20 cellular contexts compared by ENCODE assay signal in the genomic region with DNA sequence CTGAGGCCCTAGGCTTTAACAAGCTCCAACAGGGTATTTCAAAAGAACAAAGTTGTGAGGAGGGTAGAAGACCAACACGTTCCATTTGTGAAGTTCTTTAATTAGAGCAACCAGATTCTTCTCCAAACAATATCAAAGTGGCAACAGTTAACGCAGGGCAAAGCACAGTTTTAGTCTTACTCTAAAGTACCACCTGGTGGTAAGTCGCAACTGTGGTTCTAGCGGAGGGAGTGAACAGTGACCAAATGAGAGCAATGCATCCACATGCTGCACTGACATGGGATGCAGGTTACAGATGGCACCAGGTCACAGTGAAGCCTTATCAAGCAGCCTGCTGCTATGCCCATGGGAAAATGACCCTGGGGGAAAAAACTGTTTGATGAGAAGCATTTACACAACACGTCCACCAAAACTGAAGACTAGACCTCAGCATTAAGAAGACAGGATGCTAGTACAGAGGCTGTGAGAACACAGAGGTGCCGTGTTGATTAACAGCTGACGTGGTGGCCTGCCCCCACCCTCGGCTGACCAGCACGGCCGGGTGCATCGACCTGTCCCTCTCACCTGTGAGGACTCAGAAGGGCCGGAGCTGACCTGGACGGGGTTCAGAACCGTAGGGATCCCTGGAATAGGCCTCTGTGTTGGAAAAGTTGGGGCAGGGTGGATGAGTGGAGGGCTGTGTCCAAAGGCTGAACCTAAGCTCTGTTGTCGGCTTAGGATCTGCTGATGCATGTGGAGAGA.
DNase-seq lines count a peak whose midpoint lies in the region; ATAC-seq, FAIRE-seq and TF ChIP-seq lines count a peak whose summit lies in the region.
"Had no signal": no experiment of that assay in that cellular context is flagged by ENCODE, and none has a peak within 500 bp of the region (broad histone marks: within the 10 kb centered on the region; RNA-seq: fewer than 3 reads in every experiment).

No MANE protein-coding gene starts in this region.

- no peaks in the 10 kb centered on the region for H3K4me1 Mint-ChIP-seq in endodermal cell
- H3K4me1 Mint-ChIP-seq: CD4-positive, CD25-positive, alpha-beta regulatory T cell had no signal

- no peak for FAIRE-seq in HTR-8/SVneo (lab: Jason Lieb, UNC)

- no peaks in the 10 kb centered on the region for H3K9me3 ChIP-seq in RWPE2 (ENCODE audit: severe bottlenecking)
- no peaks in the 10 kb centered on the region for H3K9me3 ChIP-seq in endodermal cell (ENCODE audit: control insufficient read depth, low read length)
- no peaks in the 10 kb centered on the region for H3K9me3 ChIP-seq in upper lobe of right lung
- H3K9me3 ChIP-seq: Caco-2 had no signal

- H3K4me3 ChIP-seq in RWPE2 (ENCODE audit: severe bottlenecking) = no peak overlapping the region
- no peak overlapping the region for H3K4me3 ChIP-seq in endodermal cell (ENCODE audit: low read length)
- H3K4me3 ChIP-seq in upper lobe of right lung = no peak overlapping the region
- H3K4me3 ChIP-seq: PC-9, SK-N-MC had no signal

- H3K27me3 ChIP-seq in RWPE2 (ENCODE audit: insufficient read depth, poor library complexity, severe bottlenecking) = no peaks in the 10 kb centered on the region
- no peaks in the 10 kb centered on the region for H3K27me3 ChIP-seq in endodermal cell (ENCODE audit: control insufficient read depth, insufficient read depth, low read length, poor library complexity, severe bottlenecking)
- no peaks in the 10 kb centered on the region for H3K27me3 ChIP-seq in upper lobe of right lung

- ATAC-seq in RWPE2 (ENCODE audit: low read depth) = 0 out of 3 replicates have a peak, but pooled peaks have one; percentile 25
- peak; percentile 24 for ATAC-seq in upper lobe of right lung
- ATAC-seq: Right ventricle myocardium inferior had no signal

- H3K9ac ChIP-seq in endodermal cell (ENCODE audit: extremely low read depth, low read length, poor library complexity, severe bottlenecking) = no peak overlapping the region

- no peak overlapping the region for H3K4me3 Mint-ChIP-seq in endodermal cell
- H3K4me3 Mint-ChIP-seq: CD4-positive, CD25-positive, alpha-beta regulatory T cell had no signal

- DNase-seq in HTR-8/SVneo (ENCODE audit: insufficient read length, low spot score) (peak; percentile 8), RWPE2 (ENCODE audit: low spot score) (no peak), endodermal cell (no peak), upper lobe of right lung (no peak), NCI-H2107 (lab: John Stamatoyannopoulos, UW) (no peak), dedifferentiated amniotic fluid mesenchymal stem cell (ENCODE audit: extremely low spot score) (no peak)
- DNase-seq in activated CD4-positive, alpha-beta T cell treated with anti-CD3 and anti-CD28 coated beads for 1 hour = no peak
- DNase-seq: ACHN; AML-193; Caco-2; CD4-positive, CD25-positive, alpha-beta regulatory T cell; DMS153; EL; MV-4-11; NCI-H1436; NCI-H2029; NCI-H748 treated with DMSO at 0.1 percent for 48 hours; PC-9 had no signal

- H3K27me3 Mint-ChIP-seq in endodermal cell (ENCODE audit: insufficient read depth) = peaks cover 31% of the 10 kb centered on the region

- WGBS in endodermal cell (ENCODE audit: insufficient coverage in 1 of 2, insufficient read length in 1 of 2), 2 experiments = 93 to 100% methylated on average over 8 to 15 of the region's 15 CpGs

- no peak for TF ChIP-seq CTCF in RWPE2 (IDR thresholded peaks at IDR 0.05; ENCODE audit: poor library complexity, severe bottlenecking)
- peak; percentile 39 for TF ChIP-seq CTCF in endodermal cell (conservative IDR thresholded peaks at IDR 0.05)
- TF ChIP-seq CTCF in upper lobe of right lung (IDR thresholded peaks at IDR 0.05) = no peak

- H3K27ac ChIP-seq in RWPE2 (ENCODE audit: poor library complexity, severe bottlenecking) (no peak overlapping the region), endodermal cell (ENCODE audit: low read depth, low read length) (no peak overlapping the region), upper lobe of right lung (no peak overlapping the region)
- H3K27ac ChIP-seq: PC-9, SK-N-MC had no signal

- no peaks in the 10 kb centered on the region for H3K9me3 Mint-ChIP-seq in endodermal cell
- H3K9me3 Mint-ChIP-seq: CD4-positive, CD25-positive, alpha-beta regulatory T cell had no signal

- intact Hi-C loops in upper lobe of right lung (cut with DNase I) = no loop called here

- H3K36me3 Mint-ChIP-seq in endodermal cell (ENCODE audit: low read depth) = no peaks in the 10 kb centered on the region
- H3K36me3 Mint-ChIP-seq: CD4-positive, CD25-positive, alpha-beta regulatory T cell had no signal

- no peak overlapping the region for H3K27ac Mint-ChIP-seq in endodermal cell
- H3K27ac Mint-ChIP-seq: CD4-positive, CD25-positive, alpha-beta regulatory T cell had no signal

- peaks cover 34% of the 10 kb centered on the region; the same call in 1 of the 2 replicates for H3K36me3 ChIP-seq in RWPE2 (ENCODE audit: low read depth)
- H3K36me3 ChIP-seq in endodermal cell (ENCODE audit: control insufficient read depth, insufficient read depth, low read length) = no peaks in the 10 kb centered on the region
- H3K36me3 ChIP-seq in upper lobe of right lung = peaks cover 8% of the 10 kb centered on the region

- H3K4me1 ChIP-seq in RWPE2 (ENCODE audit: insufficient read depth, poor library complexity, severe bottlenecking) (no peaks in the 10 kb centered on the region), endodermal cell (ENCODE audit: control insufficient read depth, insufficient read depth, low read length) (no peaks in the 10 kb centered on the region), upper lobe of right lung (no peaks in the 10 kb centered on the region)
- H3K4me1 ChIP-seq: Caco-2 had no signal
